ENCODE assay signal across 28 cellular contexts in genomic region chr10:112466802-112467201, GRCh38.
"Had no signal": no experiment of that assay in that cellular context is flagged by ENCODE, and none has a peak within 500 bp of the region (broad histone marks: within the 10 kb centered on the region; RNA-seq: fewer than 3 reads in every experiment).

No MANE protein-coding gene starts in this region.

- H3K27ac ChIP-seq: colonic mucosa, epithelial cell of prostate, esophagus squamous epithelium, gastrocnemius medialis, heart right ventricle, left lung, lower lobe of right lung had no signal

- H3K4me1 Mint-ChIP-seq: mesothelial cell of epicardium had no signal

- H3K4me3 Mint-ChIP-seq: dendritic cell treated with granulocyte-macrophage colony-stimulating factor and Interleukin-4, amounts not matched to agents 40 ng/mL and 50 ng/mL, for 4 days; effector memory CD8-positive, alpha-beta T cell; endodermal cell; mesothelial cell of epicardium; naive B cell had no signal

- H3K9me3 ChIP-seq: colonic mucosa, esophagus squamous epithelium, gastrocnemius medialis, heart right ventricle, left lung, lower lobe of right lung, mucosa of descending colon had no signal

- H3K4me3 ChIP-seq: colonic mucosa, esophagus squamous epithelium, gastrocnemius medialis, heart right ventricle, left lung, lower lobe of right lung, mucosa of descending colon had no signal

- H3K4me1 ChIP-seq: colonic mucosa, esophagus squamous epithelium, gastrocnemius medialis, left lung had no signal

- FAIRE-seq: endometrium, islet of Langerhans, keratinocyte had no signal

- ATAC-seq: effector memory CD8-positive, alpha-beta T cell; esophagus mucosa; gastrocnemius medialis; heart right ventricle; left cardiac atrium; left lung; left ventricle myocardium superior; lower lobe of right lung; mucosa of descending colon had no signal

- DNase-seq: colonic mucosa; cortex of kidney; effector CD8-positive, alpha-beta T cell; effector memory CD8-positive, alpha-beta T cell; endodermal cell; erythroblast; esophagus squamous epithelium; foreskin fibroblast; foreskin melanocyte; gastrocnemius medialis; glutamatergic neuron; head of caudate nucleus; heart right ventricle; hippocampal formation; left cardiac atrium; left lung; left ventricle myocardium superior; lower lobe of right lung; mesenchymal stem cell; mucosa of descending colon; naive B cell had no signal

- H3K27me3 Mint-ChIP-seq: dendritic cell treated with granulocyte-macrophage colony-stimulating factor and Interleukin-4, amounts not matched to agents 40 ng/mL and 50 ng/mL, for 4 days; effector memory CD8-positive, alpha-beta T cell; naive B cell had no signal

- H3K27ac Mint-ChIP-seq: dendritic cell treated with granulocyte-macrophage colony-stimulating factor and Interleukin-4, amounts not matched to agents 40 ng/mL and 50 ng/mL, for 4 days; endodermal cell; mesothelial cell of epicardium had no signal

- H3K9me3 Mint-ChIP-seq: dendritic cell treated with granulocyte-macrophage colony-stimulating factor and Interleukin-4, amounts not matched to agents 40 ng/mL and 50 ng/mL, for 4 days; effector memory CD8-positive, alpha-beta T cell; naive B cell had no signal
